In genomic region chr21:40658237-40658636, GRCh38 we compare ENCODE assay signal across 21 cellular contexts.
DNase-seq lines count a peak whose midpoint lies in the region; ATAC-seq and TF ChIP-seq lines count a peak whose summit lies in the region.
"Had no signal": no experiment of that assay in that cellular context is flagged by ENCODE, and none has a peak within 500 bp of the region (broad histone marks: within the 10 kb centered on the region; RNA-seq: fewer than 3 reads in every experiment).

No MANE protein-coding gene starts in this region.

- no peaks in the 10 kb centered on the region for H4K20me1 ChIP-seq in neural progenitor cell (ENCODE audit: low read depth)
- H4K20me1 ChIP-seq: BLaER1 treated with 17β-estradiol and CSF1 and Interleukin-3, amounts not matched to agents 10 nM and 100 nM had no signal

- no peaks in the 10 kb centered on the region for H3K27me3 Mint-ChIP-seq in neural progenitor cell (ENCODE audit: insufficient read depth, low read depth)
- H3K27me3 Mint-ChIP-seq: activated T-cell treated with anti-CD3 and anti-CD28 coated beads, Interleukin-2, amount 50 U/mL, for 24 hours; T-helper 17 cell had no signal

- H3K4me3 Mint-ChIP-seq in neural progenitor cell: no peak overlapping the region
- H3K4me3 Mint-ChIP-seq: activated CD4-positive, alpha-beta T cell treated with anti-CD3 and anti-CD28 coated beads for 36 hours; activated T-cell treated with anti-CD3 and anti-CD28 coated beads, Interleukin-2, amount 50 U/mL, for 24 hours; naive thymus-derived CD4-positive, alpha-beta T cell; T-helper 17 cell had no signal

- peaks cover 4% of the 10 kb centered on the region for H3K9me3 Mint-ChIP-seq in neural progenitor cell

- H3K36me3 Mint-ChIP-seq in neural progenitor cell: no peaks in the 10 kb centered on the region
- H3K36me3 Mint-ChIP-seq: naive thymus-derived CD4-positive, alpha-beta T cell had no signal

- no peaks in the 10 kb centered on the region for H3K79me2 ChIP-seq in neural progenitor cell (ENCODE audit: low read depth)

- H3K4me3 ChIP-seq in SK-N-MC (no peak overlapping the region), neural progenitor cell (no peak overlapping the region), colonic mucosa (no peak overlapping the region)
- H3K4me3 ChIP-seq: BLaER1 treated with 17β-estradiol and CSF1 and Interleukin-3, amounts not matched to agents 10 nM and 100 nM; skin epidermis had no signal

- no peaks in the 10 kb centered on the region for H3K9me3 ChIP-seq in SK-N-MC (ENCODE audit: low read depth, low read length)
- H3K9me3 ChIP-seq in neural progenitor cell (ENCODE audit: low read depth): no peaks in the 10 kb centered on the region
- H3K9me3 ChIP-seq in colonic mucosa: no peaks in the 10 kb centered on the region
- H3K9me3 ChIP-seq: BLaER1 treated with 17β-estradiol and CSF1 and Interleukin-3, amounts not matched to agents 10 nM and 100 nM; Caco-2 had no signal

- H3K27me3 ChIP-seq in neural progenitor cell: no peaks in the 10 kb centered on the region
- no peaks in the 10 kb centered on the region for H3K27me3 ChIP-seq in colonic mucosa
- H3K27me3 ChIP-seq: BLaER1 treated with 17β-estradiol and CSF1 and Interleukin-3, amounts not matched to agents 10 nM and 100 nM had no signal

- H3F3A ChIP-seq in neural progenitor cell (ENCODE audit: low read depth): no peaks in the 10 kb centered on the region

- no peak overlapping the region for H3K27ac Mint-ChIP-seq in neural progenitor cell
- H3K27ac Mint-ChIP-seq: activated CD4-positive, alpha-beta T cell treated with anti-CD3 and anti-CD28 coated beads for 36 hours; activated T-cell treated with anti-CD3 and anti-CD28 coated beads, Interleukin-2, amount 50 U/mL, for 24 hours; naive thymus-derived CD4-positive, alpha-beta T cell; T-helper 17 cell had no signal

- no peak overlapping the region for H3K27ac ChIP-seq in SK-N-MC
- no peak overlapping the region for H3K27ac ChIP-seq in neural progenitor cell
- H3K27ac ChIP-seq in colonic mucosa: no peak overlapping the region
- H3K27ac ChIP-seq: BLaER1 treated with 17β-estradiol and CSF1 and Interleukin-3, amounts not matched to agents 10 nM and 100 nM; RWPE1; skin epidermis had no signal

- intact Hi-C loops in colonic mucosa (cut with DNase I): no loop called here

- TF ChIP-seq CTCF in neural progenitor cell (IDR thresholded peaks at IDR 0.05) (no peak), colonic mucosa (IDR thresholded peaks at IDR 0.05) (no peak)

- H3K36me3 ChIP-seq in SK-N-MC (ENCODE audit: insufficient read depth, low read length): no peaks in the 10 kb centered on the region
- no peaks in the 10 kb centered on the region for H3K36me3 ChIP-seq in neural progenitor cell
- no peaks in the 10 kb centered on the region for H3K36me3 ChIP-seq in colonic mucosa
- H3K36me3 ChIP-seq: BLaER1 treated with 17β-estradiol and CSF1 and Interleukin-3, amounts not matched to agents 10 nM and 100 nM had no signal

- H3K4me2 ChIP-seq in neural progenitor cell: no peak overlapping the region
- H3K4me2 ChIP-seq: BLaER1 treated with 17β-estradiol and CSF1 and Interleukin-3, amounts not matched to agents 10 nM and 100 nM had no signal

- no peak for ATAC-seq in HG02763 (IDR thresholded peaks at IDR 0.05; ENCODE audit: unreplicated experiment)
- ATAC-seq: activated CD4-positive, alpha-beta T cell treated with anti-CD3 and anti-CD28 coated beads for 36 hours; left colon; naive thymus-derived CD4-positive, alpha-beta T cell; T-helper 17 cell had no signal

- peaks cover 7% of the 10 kb centered on the region for H3K4me1 Mint-ChIP-seq in neural progenitor cell
- H3K4me1 Mint-ChIP-seq: activated CD4-positive, alpha-beta T cell treated with anti-CD3 and anti-CD28 coated beads for 36 hours; naive thymus-derived CD4-positive, alpha-beta T cell; T-helper 17 cell had no signal

- DNase-seq in NCI-H82 (lab: John Stamatoyannopoulos, UW) (peak; percentile 18), NCI-H82 treated with DMSO at 0.1 percent for 48 hours (lab: John Stamatoyannopoulos, UW; ENCODE audit: unreplicated experiment) (no peak), NCI-H146 (lab: John Stamatoyannopoulos, UW) (peak; percentile 64), SK-N-MC (ENCODE audit: low read depth, low spot score) (peak; percentile 5), neural progenitor cell (ENCODE audit: low spot score) (no peak), colonic mucosa (no peak)
- DNase-seq: activated CD4-positive, alpha-beta T cell treated with anti-CD3 and anti-CD28 coated beads for 36 hours; activated gamma-delta T cell treated with Interleukin-2 at 50 U/mL for 16 hours; activated T-cell treated with anti-CD3 and anti-CD28 coated beads, Interleukin-2, amount 50 U/mL, for 24 hours; Caco-2; cerebellar nuclear complex; HCEC 1CT; head of caudate nucleus; left colon; naive thymus-derived CD4-positive, alpha-beta T cell; substantia nigra; T-helper 17 cell had no signal

- peaks cover 8% of the 10 kb centered on the region for H3K4me1 ChIP-seq in neural progenitor cell
- no peaks in the 10 kb centered on the region for H3K4me1 ChIP-seq in colonic mucosa
- H3K4me1 ChIP-seq: BLaER1 treated with 17β-estradiol and CSF1 and Interleukin-3, amounts not matched to agents 10 nM and 100 nM; Caco-2 had no signal

- H2AFZ ChIP-seq in neural progenitor cell (replicated peaks): no peak overlapping the region

- H3K9ac ChIP-seq in SK-N-MC (ENCODE audit: insufficient read length) (no peak overlapping the region), neural progenitor cell (no peak overlapping the region), colonic mucosa (ENCODE audit: low read depth in 2 of 2, low read length in 2 of 2) (no peak overlapping the region)
- H3K9ac ChIP-seq: BLaER1 treated with 17β-estradiol and CSF1 and Interleukin-3, amounts not matched to agents 10 nM and 100 nM had no signal

Comparison
In these comparisons a context has a peak if more than half of its experiments do, and no peak if none do; other contexts are left out.
1. DNase-seq: peak in NCI-H82 (single experiment), NCI-H146 (single experiment) and SK-N-MC (single experiment); none in NCI-H82 treated with DMSO at 0.1 percent for 48 hours (single experiment), neural progenitor cell (single experiment) and colonic mucosa (single experiment).